11 cellular contexts compared by ENCODE assay signal in the genomic region with DNA sequence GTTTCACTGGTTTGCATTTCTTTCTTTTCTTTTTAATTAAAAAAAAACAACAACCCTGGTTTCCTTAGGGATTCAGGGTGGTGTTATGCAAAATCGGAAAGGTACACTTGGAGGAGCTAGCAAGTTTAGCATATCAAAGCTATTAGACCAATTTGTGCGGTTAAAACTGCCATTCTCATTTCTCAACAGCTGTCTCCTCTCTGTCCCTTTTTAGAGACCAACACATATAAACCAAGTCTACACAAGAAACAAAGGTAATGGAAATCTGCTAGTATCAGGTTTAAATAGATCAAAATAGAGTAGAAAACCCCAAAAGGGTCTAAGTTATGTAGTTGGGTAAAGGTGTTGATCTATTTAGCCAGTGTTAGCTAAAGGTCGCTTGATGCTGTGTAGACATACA. TPM values are rescaled to one million over a fixed set of nuclear protein-coding genes. Genes with fewer than 3 reads are reported as not detected.
DNase-seq lines count a peak whose midpoint lies in the region; ATAC-seq, FAIRE-seq and TF ChIP-seq lines count a peak whose summit lies in the region.
"Had no signal": no experiment of that assay in that cellular context is flagged by ENCODE, and none has a peak within 500 bp of the region (broad histone marks: within the 10 kb centered on the region; RNA-seq: fewer than 3 reads in every experiment).

No MANE protein-coding gene starts in this region.

- H3K9me3 ChIP-seq in HEK293 (ENCODE audit: control insufficient read depth, insufficient read depth, low read depth, low read length): no peaks in the 10 kb centered on the region
- no peaks in the 10 kb centered on the region for H3K9me3 ChIP-seq in keratinocyte (ENCODE audit: control insufficient read depth, low read depth, low read length)
- no peaks in the 10 kb centered on the region for H3K9me3 ChIP-seq in stomach

- H3K9me3 Mint-ChIP-seq in activated T-helper 2 cell treated with anti-CD3 and anti-CD28 coated beads, Interferon-gamma antibody, Interleukin-2, Interleukin-4, amounts not matched to agents 10 μg/mL and 5 μg/mL and 100 μg/mL, durations not matched to agents 14 hours and 24 hours and 36 hours: no peaks in the 10 kb centered on the region
- H3K9me3 Mint-ChIP-seq: activated naive CD4-positive, alpha-beta T cell treated with anti-CD3 and anti-CD28 coated beads, Interleukin-2, amount 10 ng/mL, durations not matched to agents 7 days and 5 days had no signal

- DNase-seq in activated T-helper 2 cell treated with anti-CD3 and anti-CD28 coated beads, Interferon-gamma antibody, Interleukin-2, Interleukin-4, amounts not matched to agents 10 μg/mL and 5 μg/mL and 100 μg/mL, durations not matched to agents 14 hours and 24 hours and 36 hours (ENCODE audit: low spot score): no peak
- DNase-seq in keratinocyte (ENCODE audit: low read depth, low spot score) (no peak), stomach (no peak), NCI-H1694 treated with DMSO at 0.1 percent for 48 hours (lab: John Stamatoyannopoulos, UW) (no peak)
- DNase-seq: NCI-H2029 treated with DMSO at 0.1 percent for 48 hours had no signal

- no peak for TF ChIP-seq POLR2A in stomach (IDR thresholded peaks at IDR 0.05)

- dilution Hi-C loops in keratinocyte (cut with MboI; ENCODE audit: extremely low pct_ligation_motif_present, low sequenced_read_pairs): no loop called here

- peaks cover 9% of the 10 kb centered on the region for H3K36me3 Mint-ChIP-seq in activated T-helper 2 cell treated with anti-CD3 and anti-CD28 coated beads, Interferon-gamma antibody, Interleukin-2, Interleukin-4, amounts not matched to agents 10 μg/mL and 5 μg/mL and 100 μg/mL, durations not matched to agents 14 hours and 24 hours and 36 hours (ENCODE audit: low read depth)

- H2AFZ ChIP-seq in keratinocyte (ENCODE audit: control insufficient read depth, low read length): peak overlapping the region; percentile 97

- H3K27ac ChIP-seq in HEK293 (ENCODE audit: extremely low read depth, low read depth, low read length) (peak overlapping the region; percentile 87), keratinocyte (ENCODE audit: control insufficient read depth, insufficient read depth, low read length) (peak overlapping the region; percentile 77), stomach (peak overlapping the region in 4 of 5 donors; percentile 80 to 89 (median 88))

- H3K27me3 ChIP-seq in keratinocyte (ENCODE audit: control insufficient read depth, extremely low read depth, insufficient read depth, low read length): no peaks in the 10 kb centered on the region
- no peaks in the 10 kb centered on the region for H3K27me3 ChIP-seq in stomach

- H3K9ac ChIP-seq in keratinocyte (ENCODE audit: control insufficient read depth, extremely low read depth, insufficient read depth, low read length): peak overlapping the region; percentile 78

- H3K27me3 Mint-ChIP-seq in activated T-helper 2 cell treated with anti-CD3 and anti-CD28 coated beads, Interferon-gamma antibody, Interleukin-2, Interleukin-4, amounts not matched to agents 10 μg/mL and 5 μg/mL and 100 μg/mL, durations not matched to agents 14 hours and 24 hours and 36 hours (ENCODE audit: low read depth): peaks cover 4% of the 10 kb centered on the region
- H3K27me3 Mint-ChIP-seq: T-helper 17 cell had no signal

- H3K9me1 ChIP-seq in keratinocyte (ENCODE audit: control insufficient read depth, extremely low read depth, insufficient read depth, low read length): no peaks in the 10 kb centered on the region

- no peaks in the 10 kb centered on the region for H4K20me1 ChIP-seq in keratinocyte (ENCODE audit: control insufficient read depth, extremely low read depth, insufficient read depth, low read length)

- H3K79me2 ChIP-seq in keratinocyte (ENCODE audit: control insufficient read depth, insufficient read depth, low read length): peaks cover 29% of the 10 kb centered on the region

- H3K4me3 ChIP-seq in HEK293 (ENCODE audit: low read depth, low read length): peak overlapping the region; percentile 35; the same call in 1 of the 2 replicates
- peak overlapping the region; percentile 31 to 80 (median 76) for H3K4me3 ChIP-seq in keratinocyte (ENCODE audit: control insufficient read depth in 2 of 3, extremely low read depth in 1 of 3, insufficient read depth in 2 of 3, low read depth in 1 of 3, low read length in 3 of 3)
- H3K4me3 ChIP-seq in stomach: peak overlapping the region; percentile 78 to 93 (median 80)

- POLR2A ChIA-PET in HEK293 (lab: Yijun Ruan, JAX): interaction anchor here (0.6 to 2.4 kb wide), 7 partner anchors 12 to 557 kb away, joined by 3 to 23 read pairs (median 7); a partner anchor contains a TSS

- H3K36me3 ChIP-seq in HEK293 (ENCODE audit: control insufficient read depth in 2 of 2, insufficient read depth in 1 of 2, low read length in 2 of 2) (no peaks in the 10 kb centered on the region), keratinocyte (ENCODE audit: control insufficient read depth in 2 of 2, extremely low read depth in 1 of 2, insufficient read depth in 2 of 2, low read length in 2 of 2) (no peaks in the 10 kb centered on the region), stomach (no peaks in the 10 kb centered on the region)

- CTCF ChIA-PET in HEK293 (lab: Yijun Ruan, JAX): interaction anchor here (0.6 to 2.5 kb wide), 7 partner anchors 12 to 611 kb away, joined by 3 to 12 read pairs (median 4); no protein-coding TSS in a partner anchor

- no peak overlapping the region for H3K4me3 Mint-ChIP-seq in activated T-helper 2 cell treated with anti-CD3 and anti-CD28 coated beads, Interferon-gamma antibody, Interleukin-2, Interleukin-4, amounts not matched to agents 10 μg/mL and 5 μg/mL and 100 μg/mL, durations not matched to agents 14 hours and 24 hours and 36 hours (ENCODE audit: low read depth)
- H3K4me3 Mint-ChIP-seq: activated naive CD4-positive, alpha-beta T cell treated with anti-CD3 and anti-CD28 coated beads, Interleukin-2, amount 10 ng/mL, durations not matched to agents 7 days and 5 days; T-helper 17 cell had no signal

- H3K4me2 ChIP-seq in keratinocyte (ENCODE audit: control insufficient read depth, extremely low read depth, insufficient read depth, low read depth, low read length): peak overlapping the region; percentile 96

- H3K4me1 ChIP-seq in HEK293 (ENCODE audit: control insufficient read depth, insufficient read depth, low read length): peaks cover 5% of the 10 kb centered on the region
- H3K4me1 ChIP-seq in keratinocyte (ENCODE audit: control insufficient read depth, extremely low read depth, insufficient read depth, low read length): peaks cover 30% of the 10 kb centered on the region
- peaks cover 4 to 38% (median 22%) of the 10 kb centered on the region in 4 donors for H3K4me1 ChIP-seq in stomach

- peaks cover 32% of the 10 kb centered on the region for H3K4me1 Mint-ChIP-seq in activated T-helper 2 cell treated with anti-CD3 and anti-CD28 coated beads, Interferon-gamma antibody, Interleukin-2, Interleukin-4, amounts not matched to agents 10 μg/mL and 5 μg/mL and 100 μg/mL, durations not matched to agents 14 hours and 24 hours and 36 hours (ENCODE audit: low read depth)

- peak overlapping the region; percentile 20 for H3K27ac Mint-ChIP-seq in activated T-helper 2 cell treated with anti-CD3 and anti-CD28 coated beads, Interferon-gamma antibody, Interleukin-2, Interleukin-4, amounts not matched to agents 10 μg/mL and 5 μg/mL and 100 μg/mL, durations not matched to agents 14 hours and 24 hours and 36 hours
- H3K27ac Mint-ChIP-seq: activated naive CD4-positive, alpha-beta T cell treated with anti-CD3 and anti-CD28 coated beads, Interleukin-2, amount 10 ng/mL, durations not matched to agents 7 days and 5 days; T-helper 17 cell had no signal

- no peak for TF ChIP-seq CTCF in HEK293 (tag by site-specific recombination; IDR thresholded peaks at IDR 0.05)
- TF ChIP-seq CTCF in keratinocyte (optimal IDR thresholded peaks at IDR 0.05 in 1 of 3, IDR thresholded peaks at IDR 0.05 in 1 of 3, conservative IDR thresholded peaks at IDR 0.05 in 1 of 3; ENCODE audit: extremely low read depth in 1 of 3, insufficient read depth in 2 of 3, low read length in 3 of 3): no peak
- no peak for TF ChIP-seq CTCF in stomach (IDR thresholded peaks at IDR 0.05)

- no peak for TF ChIP-seq EP300 in stomach (IDR thresholded peaks at IDR 0.05)

- FAIRE-seq in keratinocyte (lab: Jason Lieb, UNC): no peak

- 51 to 57% (median 55%) methylated on average over 3 of the region's 3 CpGs for WGBS in stomach, 5 donors

- intact Hi-C loops in activated T-helper 2 cell treated with anti-CD3 and anti-CD28 coated beads, Interferon-gamma antibody, Interleukin-2, Interleukin-4, amounts not matched to agents 10 μg/mL and 5 μg/mL and 100 μg/mL, durations not matched to agents 14 hours and 24 hours and 36 hours (cut with micrococcal nuclease): loop anchor here (5.0 to 10.0 kb wide), 3 partner anchors 145 to 1160 kb away; a partner anchor contains a TSS
- intact Hi-C loops in stomach (cut with DNase I; ENCODE audit: low total_unique reads): no loop called here

- ATAC-seq in GM21619 (IDR thresholded peaks at IDR 0.05; ENCODE audit: unreplicated experiment) (no peak), GM18517 (IDR thresholded peaks at IDR 0.05; ENCODE audit: unreplicated experiment) (no peak), GM18873 (IDR thresholded peaks at IDR 0.05; ENCODE audit: low FRiP score, unreplicated experiment) (no peak)

TF ChIP-seq in HEK293, 187 proteins besides CTCF, POLR2A, EP300 and RAD21 (continues in another document):
- TF ChIP-seq ZNF623 (tag by site-specific recombination; IDR thresholded peaks at IDR 0.05) (no peak), SP3 (tag by site-specific recombination; IDR thresholded peaks at IDR 0.05) (no peak), ZNF426 (tag by site-specific recombination; IDR thresholded peaks at IDR 0.05) (no peak), ZNF404 (tag by site-specific recombination; IDR thresholded peaks at IDR 0.05) (no peak)

RNA-seq across cellular contexts. Expression of a gene that starts 1.7 kb away (rescaled TPM):
- total RNA-seq in activated T-helper 2 cell treated with anti-CD3 and anti-CD28 coated beads, Interferon-gamma antibody, Interleukin-2, Interleukin-4, amounts not matched to agents 10 μg/mL and 5 μg/mL and 100 μg/mL, durations not matched to agents 14 hours and 24 hours and 36 hours: 73.2 and 74.9 TPM in 2 replicates
- polyA plus RNA-seq in keratinocyte (13.5 to 35.2 TPM (median 34.6 TPM) in 3 replicates), stomach (1 to 10 TPM; 2.7 to 4.7 (median 3.8) TPM)
- 4.9 TPM for polyA plus RNA-seq in keratinocyte (2011; ENCODE audit: low read depth)
- polyA plus RNA-seq in keratinocyte (2011; cell fraction: cytosol; rRNA removed): 18.1 and 31.5 TPM in 2 replicates
- polyA plus RNA-seq in keratinocyte (2011; cell fraction: nucleus; rRNA removed): 32.7 and 40.7 TPM in 2 replicates
- 9.9 and 11.9 TPM in 2 replicates for polyA plus RNA-seq in keratinocyte (2012; ENCODE audit: low replicate concordance)
- 23.4 to 109 TPM (median 92.2 TPM) in 3 replicates for polyA minus RNA-seq in keratinocyte
- 52.8 TPM for polyA minus RNA-seq in keratinocyte (2011; cell fraction: cytosol; rRNA and poly(A)+ RNA removed)
- 55.6 and 124 TPM in 2 replicates for polyA minus RNA-seq in keratinocyte (2011; cell fraction: nucleus; rRNA and poly(A)+ RNA removed)
- total RNA-seq in stomach: 10 to 100 TPM in 3 of 5 donors, 1 to 10 TPM in 2; 5.5 to 43.7 (median 12.1) TPM
